Comparison of ENCODE assay signal across 15 cellular contexts in the genomic region with DNA sequence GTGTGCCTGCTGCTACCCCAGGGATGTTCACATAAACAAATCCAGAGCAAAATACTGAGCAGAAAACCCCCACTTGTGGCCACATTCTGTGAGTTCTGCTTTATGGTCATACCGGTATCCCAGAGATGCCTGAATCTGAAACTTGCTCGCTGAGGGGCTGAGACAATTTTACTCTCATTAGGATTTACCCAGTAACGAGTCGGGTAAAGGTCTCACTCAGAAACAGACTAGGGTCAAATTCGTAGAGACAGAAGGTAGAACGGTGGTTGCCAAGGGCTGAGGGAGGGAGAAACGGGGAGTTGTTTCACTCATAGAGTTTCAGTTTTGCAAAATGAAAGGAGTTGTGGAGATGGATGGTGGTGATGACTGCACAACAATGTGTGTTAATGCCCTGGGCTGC. TPM values are rescaled to one million over a fixed set of nuclear protein-coding genes. Genes with fewer than 3 reads are reported as not detected.
DNase-seq lines count a peak whose midpoint lies in the region; ATAC-seq and TF ChIP-seq lines count a peak whose summit lies in the region.
"Had no signal": no experiment of that assay in that cellular context is flagged by ENCODE, and none has a peak within 500 bp of the region (broad histone marks: within the 10 kb centered on the region; RNA-seq: fewer than 3 reads in every experiment).

No MANE protein-coding gene starts in this region.

- H3K36me3 ChIP-seq in endocrine pancreas (ENCODE audit: control insufficient read depth, insufficient read depth, low read length), result no peaks in the 10 kb centered on the region
- H3K36me3 ChIP-seq in endodermal cell (ENCODE audit: control insufficient read depth, insufficient read depth, low read length), result no peaks in the 10 kb centered on the region
- H3K36me3 ChIP-seq: brain microvascular endothelial cell, esophagus squamous epithelium had no signal

- WGBS in endodermal cell (ENCODE audit: insufficient coverage in 1 of 2, insufficient read length in 1 of 2), 2 experiments, result 87 to 89% methylated on average over 6 to 7 of the region's 7 CpGs

- no peaks in the 10 kb centered on the region for H3K9me3 ChIP-seq in endocrine pancreas (ENCODE audit: control insufficient read depth, low read length)
- H3K9me3 ChIP-seq in endodermal cell (ENCODE audit: control insufficient read depth, low read length), result no peaks in the 10 kb centered on the region
- H3K9me3 ChIP-seq: esophagus squamous epithelium had no signal

- TF ChIP-seq CTCF in endodermal cell (conservative IDR thresholded peaks at IDR 0.05), result no peak

- H3K4me3 ChIP-seq in endocrine pancreas (ENCODE audit: control insufficient read depth, insufficient read depth, low read length), result peak overlapping the region; percentile 28
- no peak overlapping the region for H3K4me3 ChIP-seq in endodermal cell (ENCODE audit: low read length)
- H3K4me3 ChIP-seq: esophagus squamous epithelium had no signal

- peaks cover 49% of the 10 kb centered on the region for H3K4me1 Mint-ChIP-seq in activated T-cell treated with anti-CD3 and anti-CD28 coated beads, Interleukin-2, amount 50 U/mL, for 4 hours (ENCODE audit: low read depth)
- H3K4me1 Mint-ChIP-seq in endodermal cell, result no peaks in the 10 kb centered on the region
- H3K4me1 Mint-ChIP-seq: naive B cell had no signal

- H3K4me1 ChIP-seq in endocrine pancreas (ENCODE audit: control insufficient read depth, insufficient read depth, low read length), result peaks cover 3% of the 10 kb centered on the region
- H3K4me1 ChIP-seq in endodermal cell (ENCODE audit: control insufficient read depth, insufficient read depth, low read length), result no peaks in the 10 kb centered on the region
- H3K4me1 ChIP-seq: esophagus squamous epithelium had no signal

- H3K36me3 Mint-ChIP-seq in activated T-cell treated with anti-CD3 and anti-CD28 coated beads, Interleukin-2, amount 50 U/mL, for 4 hours (ENCODE audit: insufficient read depth), result no peaks in the 10 kb centered on the region
- H3K36me3 Mint-ChIP-seq in endodermal cell (ENCODE audit: low read depth), result no peaks in the 10 kb centered on the region

- peak; percentile 60 to 64 for ATAC-seq in activated T-cell treated with anti-CD3 and anti-CD28 coated beads, Interleukin-2, amount 50 U/mL, for 4 hours
- ATAC-seq in GM21390 (IDR thresholded peaks at IDR 0.05; ENCODE audit: unreplicated experiment) (peak; percentile 73), HG03439 (IDR thresholded peaks at IDR 0.05; ENCODE audit: unreplicated experiment) (peak; percentile 58)
- ATAC-seq: HCT116 had no signal

- no peaks in the 10 kb centered on the region for H3K27me3 ChIP-seq in endocrine pancreas (ENCODE audit: control insufficient read depth, insufficient read depth, low read length)
- no peaks in the 10 kb centered on the region for H3K27me3 ChIP-seq in endodermal cell (ENCODE audit: control insufficient read depth, insufficient read depth, low read length, poor library complexity, severe bottlenecking)
- H3K27me3 ChIP-seq: brain microvascular endothelial cell had no signal

- H3K27me3 Mint-ChIP-seq in activated T-cell treated with anti-CD3 and anti-CD28 coated beads, Interleukin-2, amount 50 U/mL, for 4 hours (ENCODE audit: low read depth), result peaks cover 3% of the 10 kb centered on the region
- H3K27me3 Mint-ChIP-seq in endodermal cell (ENCODE audit: insufficient read depth), result peaks cover 10% of the 10 kb centered on the region

- no peak overlapping the region for H3K27ac Mint-ChIP-seq in endodermal cell

- H3K9ac ChIP-seq in endocrine pancreas (ENCODE audit: control insufficient read depth, insufficient read depth, low read length), result no peak overlapping the region
- no peak overlapping the region for H3K9ac ChIP-seq in endodermal cell (ENCODE audit: extremely low read depth, low read length, poor library complexity, severe bottlenecking)

- H3K27ac ChIP-seq in endodermal cell (ENCODE audit: low read depth, low read length), result no peak overlapping the region
- H3K27ac ChIP-seq: brain microvascular endothelial cell, esophagus squamous epithelium had no signal

- peaks cover 4% of the 10 kb centered on the region for H3K9me3 Mint-ChIP-seq in activated T-cell treated with anti-CD3 and anti-CD28 coated beads, Interleukin-2, amount 50 U/mL, for 4 hours
- no peaks in the 10 kb centered on the region for H3K9me3 Mint-ChIP-seq in endodermal cell

- DNase-seq in activated T-cell treated with anti-CD3 and anti-CD28 coated beads, Interleukin-2, amount 50 U/mL, for 4 hours, result no peak
- no peak for DNase-seq in activated T-cell treated with anti-CD3 and anti-CD28 coated beads, Interleukin-2, amount 50 U/mL, for 1 hour
- DNase-seq in glomerular visceral epithelial cell (ENCODE audit: extremely low spot score) (no peak), endodermal cell (no peak)
- no peak for DNase-seq in effector CD8-positive, alpha-beta T cell (lab: John Stamatoyannopoulos, UW)
- DNase-seq: brain microvascular endothelial cell, esophagus squamous epithelium, naive B cell, NCI-H2171, Right ventricle myocardium superior had no signal

- H3K4me3 Mint-ChIP-seq in activated T-cell treated with anti-CD3 and anti-CD28 coated beads, Interleukin-2, amount 50 U/mL, for 4 hours, result peak overlapping the region; percentile 64
- no peak overlapping the region for H3K4me3 Mint-ChIP-seq in endodermal cell
- H3K4me3 Mint-ChIP-seq: naive B cell had no signal

RNA-seq across cellular contexts. Expression of gene NKX2-2, which starts 45.4 kb away (rescaled TPM):
- total RNA-seq in activated T-cell treated with anti-CD3 and anti-CD28 coated beads, Interleukin-2, amount 50 U/mL, for 4 hours, result not detected
- total RNA-seq in endodermal cell, result 1 to 10 TPM in 1 of 2 donors, under 1 TPM in 1; 0.31 to 1.5 TPM
- polyA plus RNA-seq in endodermal cell (2013, experiment 1 of 2), result 0.11 TPM
- not detected for polyA plus RNA-seq in endodermal cell (2013, experiment 2 of 2)
- total RNA-seq: esophagus squamous epithelium, Right ventricle myocardium superior, skeletal muscle tissue had no signal
